6 cellular contexts compared by ENCODE assay signal in the genomic region with DNA sequence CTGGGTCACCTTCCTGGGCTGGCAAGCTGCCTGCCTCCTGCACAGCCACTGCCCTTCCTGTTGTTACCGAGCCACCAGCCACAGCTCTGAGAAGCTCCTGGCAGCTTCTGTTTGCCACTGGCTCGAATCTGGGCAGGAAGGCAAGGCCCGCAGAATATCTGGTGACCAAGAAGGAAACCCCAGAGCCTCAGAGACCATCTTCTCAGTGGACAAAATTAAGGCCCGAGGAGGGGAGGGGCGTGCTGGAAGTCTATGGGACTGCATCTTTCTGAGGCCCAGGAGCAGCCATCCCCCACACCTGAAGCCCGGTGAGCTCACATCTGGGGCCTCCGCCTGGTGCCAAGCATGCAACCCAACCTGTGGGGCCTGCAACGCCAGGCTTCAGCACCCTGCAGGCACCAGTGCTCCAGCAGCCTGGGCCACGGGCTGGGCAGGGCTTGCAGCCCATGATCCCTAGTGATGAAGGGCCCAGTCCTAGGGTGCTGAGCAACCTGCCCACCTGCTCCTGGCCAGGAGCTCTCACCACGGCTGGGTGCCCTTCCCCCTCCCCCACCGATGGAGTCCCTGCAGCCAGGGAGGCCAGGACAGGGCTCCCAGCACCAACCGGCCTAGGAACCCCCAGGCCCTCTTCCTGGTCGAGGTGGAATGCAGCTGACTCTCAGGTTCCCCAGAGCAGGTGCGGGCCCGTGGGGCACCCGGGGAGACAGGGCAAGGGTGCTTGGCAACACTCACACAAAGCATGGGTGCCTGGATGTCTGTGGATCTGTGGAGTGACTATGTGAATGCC. TPM values are rescaled to one million over a fixed set of nuclear protein-coding genes. Genes with fewer than 3 reads are reported as not detected.
DNase-seq lines count a peak whose midpoint lies in the region; ATAC-seq and TF ChIP-seq lines count a peak whose summit lies in the region.

No MANE protein-coding gene starts in this region.

- H3K27me3 Mint-ChIP-seq in activated CD8-positive, alpha-beta memory T cell treated with anti-CD3 and anti-CD28 coated beads, Interleukin-2, amount 10 ng/mL, durations not matched to agents 7 days and 5 days = no peaks in the 10 kb centered on the region

- no peak for TF ChIP-seq EP300 in transverse colon (IDR thresholded peaks at IDR 0.05; ENCODE audit: low read depth)

- CTCF ChIA-PET in activated CD8-positive, alpha-beta memory T cell treated with anti-CD3 and anti-CD28 coated beads, Interleukin-2, amount 10 ng/mL, durations not matched to agents 7 days and 5 days (lab: Charles Lee) = interaction anchor here (1.6 kb wide), 1 partner anchor 47 kb away, joined by 4 read pairs; no protein-coding TSS in a partner anchor

- peaks cover 22% of the 10 kb centered on the region for H3K4me1 Mint-ChIP-seq in activated CD8-positive, alpha-beta memory T cell treated with anti-CD3 and anti-CD28 coated beads, Interleukin-2, amount 10 ng/mL, durations not matched to agents 7 days and 5 days

- ATAC-seq in activated CD8-positive, alpha-beta memory T cell treated with anti-CD3 and anti-CD28 coated beads, Interleukin-2, amount 10 ng/mL, durations not matched to agents 7 days and 5 days = no peak
- peak in 2 of 4 donors; percentile 47 to 75 for ATAC-seq in heart left ventricle

- peaks cover 4% of the 10 kb centered on the region for H3K36me3 Mint-ChIP-seq in activated CD8-positive, alpha-beta memory T cell treated with anti-CD3 and anti-CD28 coated beads, Interleukin-2, amount 10 ng/mL, durations not matched to agents 7 days and 5 days

- H3K9me3 Mint-ChIP-seq in activated CD8-positive, alpha-beta memory T cell treated with anti-CD3 and anti-CD28 coated beads, Interleukin-2, amount 10 ng/mL, durations not matched to agents 7 days and 5 days (ENCODE audit: low read depth) = peaks cover 3% of the 10 kb centered on the region

- H3K27ac Mint-ChIP-seq in activated CD8-positive, alpha-beta memory T cell treated with anti-CD3 and anti-CD28 coated beads, Interleukin-2, amount 10 ng/mL, durations not matched to agents 7 days and 5 days = peak overlapping the region; percentile 70

- H3K27ac ChIP-seq in heart left ventricle (peak overlapping the region; percentile 88 to 98 (median 96)), transverse colon (peak overlapping the region; percentile 90 to 98 (median 92))

- peak overlapping the region; percentile 73 to 100 (median 95) for H3K4me3 ChIP-seq in heart left ventricle
- peak overlapping the region; percentile 55 to 94 (median 88) for H3K4me3 ChIP-seq in transverse colon

- H3K4me1 ChIP-seq in heart left ventricle (peaks cover 7 to 81% (median 44%) of the 10 kb centered on the region in 12 donors), transverse colon (peaks cover 24 to 31% (median 26%) of the 10 kb centered on the region in 4 donors)

- peak overlapping the region; percentile 78 for H3K4me3 Mint-ChIP-seq in activated CD8-positive, alpha-beta memory T cell treated with anti-CD3 and anti-CD28 coated beads, Interleukin-2, amount 10 ng/mL, durations not matched to agents 7 days and 5 days

- H3K9me3 ChIP-seq in heart left ventricle (no peaks in the 10 kb centered on the region), transverse colon (no peaks in the 10 kb centered on the region)

- peaks cover 0 to 30% (median 25%) of the 10 kb centered on the region in 9 donors for H3K36me3 ChIP-seq in heart left ventricle
- peaks cover 0 to 6% (median 0%) of the 10 kb centered on the region in 4 donors for H3K36me3 ChIP-seq in transverse colon

- TF ChIP-seq POLR2A in heart left ventricle (IDR thresholded peaks at IDR 0.05) (no peak), transverse colon (IDR thresholded peaks at IDR 0.05) (no peak)

- 20 to 40% (median 28%) methylated on average over 4 to 16 of the region's 16 CpGs for WGBS in heart left ventricle, 4 donors
- 16 to 60% methylated on average over 1 to 15 of the region's 16 CpGs for WGBS in transverse colon (ENCODE audit: low coverage in 1 of 2), 2 donors

- in situ Hi-C loops in transverse colon (cut with MboI; ENCODE audit: low pct_ligation_motif_present in 1 of 4, low pct_unique_long_range_greater_than_20kb in 1 of 4, low sequenced_read_pairs in 3 of 4) = no loop called here

- TF ChIP-seq CTCF in heart left ventricle (IDR thresholded peaks at IDR 0.05) = no peak
- TF ChIP-seq CTCF in transverse colon (IDR thresholded peaks at IDR 0.05) = no peak

- intact Hi-C loops in heart left ventricle (cut with DNase I) (loop anchor here in 1 of 10 donors (2.0 kb wide), 1 partner anchor 23 kb away; a partner anchor contains a TSS), transverse colon (cut with DNase I; ENCODE audit: low total_unique reads) (no loop called here)

- H3K27me3 ChIP-seq in heart left ventricle (no peaks in the 10 kb centered on the region), transverse colon (no peaks in the 10 kb centered on the region)

- no peak for DNase-seq in activated CD8-positive, alpha-beta memory T cell treated with anti-CD3 and anti-CD28 coated beads, Interleukin-2, amount 10 ng/mL, durations not matched to agents 7 days and 5 days
- DNase-seq in activated CD8-positive, alpha-beta memory T cell treated with anti-CD3 and anti-CD28 coated beads, Interleukin-2, amount 50 U/mL, for 4 hours = no peak
- DNase-seq in heart left ventricle (peak in 4 of 5 donors; percentile 67 to 88 (median 80)), transverse colon (peak; percentile 63), NCI-H510A (lab: John Stamatoyannopoulos, UW) (no peak)
- DNase-seq in stimulated activated CD8-positive, alpha-beta memory T cell treated with anti-CD3 and anti-CD28 coated beads, Interleukin-4, amount 100 ng/mL, for 48 hours = no peak

RNA-seq across cellular contexts. Expression of a gene that starts 0.9 kb away (rescaled TPM):
- 10 to 100 TPM; 17.6 to 18.5 TPM for total RNA-seq in activated CD8-positive, alpha-beta memory T cell treated with anti-CD3 and anti-CD28 coated beads, Interleukin-2, amount 10 ng/mL, durations not matched to agents 7 days and 5 days
- total RNA-seq in heart left ventricle (100 to 1,000 TPM in 2 of 9 donors, 10 to 100 TPM in 7; 50.7 to 220 (median 72.4) TPM), transverse colon (100 to 1,000 TPM in 1 of 4 donors, 10 to 100 TPM in 3; 48.0 to 134 (median 77.7) TPM)
- 100 to 1,000 TPM in 1 of 2 donors, 10 to 100 TPM in 1; 57.6 to 226 TPM for polyA plus RNA-seq in heart left ventricle

RNA-seq across cellular contexts. Expression of a gene that starts 1.0 kb away (rescaled TPM):
- total RNA-seq in activated CD8-positive, alpha-beta memory T cell treated with anti-CD3 and anti-CD28 coated beads, Interleukin-2, amount 10 ng/mL, durations not matched to agents 7 days and 5 days = 100 to 1,000 TPM; 126 to 135 TPM
- total RNA-seq in heart left ventricle (10 to 100 TPM; 46.8 to 91.3 (median 67.6) TPM), transverse colon (100 to 1,000 TPM; 118 to 424 (median 140) TPM)
- 100 to 1,000 TPM in 1 of 2 donors, 10 to 100 TPM in 1; 81.7 to 117 TPM for polyA plus RNA-seq in heart left ventricle

RNA-seq across cellular contexts. Expression of a gene that starts 5.6 kb away (rescaled TPM):
- total RNA-seq in activated CD8-positive, alpha-beta memory T cell treated with anti-CD3 and anti-CD28 coated beads, Interleukin-2, amount 10 ng/mL, durations not matched to agents 7 days and 5 days = under 1 TPM; 0.77 to 0.82 TPM
- total RNA-seq in heart left ventricle = under 1 TPM; 0.21 to 0.80 (median 0.38) TPM
- polyA plus RNA-seq in heart left ventricle = 1 to 10 TPM in 1 of 2 donors, under 1 TPM in 1; 0.24 to 1.3 TPM
- 1 to 10 TPM in 2 of 4 donors, under 1 TPM in 1, not detected in 1; 0.40 to 2.0 (median 1.9) TPM for total RNA-seq in transverse colon

RNA-seq across cellular contexts. Expression of a gene that starts 17.1 kb away (rescaled TPM):
- total RNA-seq in activated CD8-positive, alpha-beta memory T cell treated with anti-CD3 and anti-CD28 coated beads, Interleukin-2, amount 10 ng/mL, durations not matched to agents 7 days and 5 days = 10 to 100 TPM; 26.3 to 27.2 TPM
- 10 to 100 TPM in 4 of 9 donors, 1 to 10 TPM in 5; 6.8 to 17.7 (median 9.7) TPM for total RNA-seq in heart left ventricle
- 10 to 100 TPM; 16.0 to 16.2 TPM for polyA plus RNA-seq in heart left ventricle
- 10 to 100 TPM in 3 of 4 donors, 1 to 10 TPM in 1; 7.0 to 35.9 (median 20.5) TPM for total RNA-seq in transverse colon

RNA-seq across cellular contexts. Expression of a gene that starts 17.8 kb away (rescaled TPM):
- 10 to 100 TPM; 71.7 to 99.9 TPM for total RNA-seq in activated CD8-positive, alpha-beta memory T cell treated with anti-CD3 and anti-CD28 coated beads, Interleukin-2, amount 10 ng/mL, durations not matched to agents 7 days and 5 days
- total RNA-seq in heart left ventricle (10 to 100 TPM; 28.7 to 56.3 (median 34.1) TPM), transverse colon (100 to 1,000 TPM in 2 of 4 donors, 10 to 100 TPM in 2; 52.4 to 190 (median 99.5) TPM)
- 10 to 100 TPM; 20.1 to 59.5 TPM for polyA plus RNA-seq in heart left ventricle

Comparison
In these comparisons a context has a peak if more than half of its experiments do, and no peak if none do; other contexts are left out.
1. DNase-seq: peak in heart left ventricle (4 of 5) and transverse colon (single experiment); none in activated CD8-positive, alpha-beta memory T cell treated with anti-CD3 and anti-CD28 coated beads, Interleukin-2, amount 10 ng/mL, durations not matched to agents 7 days and 5 days (single experiment), activated CD8-positive, alpha-beta memory T cell treated with anti-CD3 and anti-CD28 coated beads, Interleukin-2, amount 50 U/mL, for 4 hours (single experiment), NCI-H510A (single experiment) and stimulated activated CD8-positive, alpha-beta memory T cell treated with anti-CD3 and anti-CD28 coated beads, Interleukin-4, amount 100 ng/mL, for 48 hours (single experiment).